Comparison of ENCODE assay signal across 8 cellular contexts in the genomic region with DNA sequence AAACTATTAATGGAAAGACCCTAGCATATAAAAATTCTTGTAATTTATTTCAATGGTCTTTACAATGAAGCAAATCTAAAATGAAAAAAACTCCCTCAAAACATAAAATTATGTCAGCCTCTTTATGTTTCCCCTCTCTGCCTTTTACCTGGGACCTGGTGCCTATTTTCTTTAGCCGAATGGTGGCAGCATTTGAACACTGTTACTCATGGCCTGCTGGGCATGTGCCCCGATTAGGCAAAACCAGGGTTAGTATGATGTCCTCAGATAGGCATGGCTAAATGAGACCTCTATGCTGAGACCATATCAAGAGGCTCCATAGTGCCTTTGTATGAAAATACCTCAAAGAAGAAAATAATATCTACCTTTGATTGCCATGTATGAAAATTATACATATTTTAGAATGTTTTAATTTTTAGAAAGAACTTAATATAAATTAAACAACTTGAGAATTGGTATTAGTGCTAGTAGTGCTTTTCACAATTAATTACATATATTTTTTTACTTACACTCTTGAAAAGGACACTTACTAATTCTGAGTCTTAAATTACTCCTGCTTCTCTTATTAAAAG. TPM values are rescaled to one million over a fixed set of nuclear protein-coding genes. Genes with fewer than 3 reads are reported as not detected.
A peak's percentile ranks its signal among the peaks of the same experiment; 100 is the strongest.
DNase-seq lines count a peak whose midpoint lies in the region; ATAC-seq and TF ChIP-seq lines count a peak whose summit lies in the region.

No MANE protein-coding gene starts in this region.

- no peak overlapping the region for H3K27ac Mint-ChIP-seq in neural crest cell (ENCODE audit: unreplicated experiment)

- H3K36me3 ChIP-seq in left ventricle myocardium inferior: no peaks in the 10 kb centered on the region

- no peak for DNase-seq in left ventricle myocardium inferior
- DNase-seq in left ventricle myocardium superior: no peak
- peak; percentile 23 for DNase-seq in NCI-H226
- DNase-seq in astrocyte of the spinal cord (ENCODE audit: low read depth, low spot score): peak; percentile 34
- no peak for DNase-seq in neural crest cell (ENCODE audit: low read depth, low spot score)
- no peak for DNase-seq in KG1 (lab: John Stamatoyannopoulos, UW)

- no peaks in the 10 kb centered on the region for H3K36me3 Mint-ChIP-seq in neural crest cell (ENCODE audit: low read depth)

- in situ Hi-C loops in astrocyte of the spinal cord (cut with HindIII; ENCODE audit: low sequenced_read_pairs): no loop called here

- H3K4me1 Mint-ChIP-seq in neural crest cell: no peaks in the 10 kb centered on the region

- H3K9me3 ChIP-seq in left ventricle myocardium inferior (replicated peaks): no peaks in the 10 kb centered on the region

- ATAC-seq in left ventricle myocardium superior (no peak), HG02759 (IDR thresholded peaks at IDR 0.05; ENCODE audit: unreplicated experiment) (peak; percentile 57), GM19395 (IDR thresholded peaks at IDR 0.05; ENCODE audit: unreplicated experiment) (no peak)

- H3K27me3 Mint-ChIP-seq in neural crest cell (ENCODE audit: low read depth): no peaks in the 10 kb centered on the region

- H3K4me3 Mint-ChIP-seq in neural crest cell: no peak overlapping the region

- no peak overlapping the region for H3K27ac ChIP-seq in left ventricle myocardium inferior (replicated peaks)

- TF ChIP-seq CTCF in left ventricle myocardium inferior (IDR thresholded peaks at IDR 0.05; ENCODE audit: borderline replicate concordance) (peak; percentile 31), astrocyte of the spinal cord (IDR thresholded peaks at IDR 0.05; ENCODE audit: low read depth, low read length) (peak; percentile 51), neural crest cell (conservative IDR thresholded peaks at IDR 0.05) (peak; percentile 55)

- intact Hi-C loops in left ventricle myocardium inferior (cut with micrococcal nuclease) (no loop called here), left ventricle myocardium superior (cut with micrococcal nuclease) (no loop called here)

- peaks cover 8% of the 10 kb centered on the region for H3K27me3 ChIP-seq in left ventricle myocardium inferior (ENCODE audit: low read depth)

- H3K4me3 ChIP-seq in left ventricle myocardium inferior (no peak overlapping the region), astrocyte of the spinal cord (ENCODE audit: low read depth, low read length) (no peak overlapping the region)

- H3K4me1 ChIP-seq in left ventricle myocardium inferior: no peaks in the 10 kb centered on the region

- H3K9me3 Mint-ChIP-seq in neural crest cell: no peaks in the 10 kb centered on the region

RNA-seq across cellular contexts. Expression of gene C6orf58, which starts 22.5 kb away (rescaled TPM):
- total RNA-seq in left ventricle myocardium inferior: not detected
- not detected for total RNA-seq in left ventricle myocardium superior
- 0.82 TPM in 1 of 2 replicates, not detected in the other for total RNA-seq in neural crest cell

Comparison
In these comparisons a context has a peak if more than half of its experiments do, and no peak if none do; other contexts are left out.
1. DNase-seq: peak in NCI-H226 (single experiment) and astrocyte of the spinal cord (single experiment); none in left ventricle myocardium inferior (single experiment), left ventricle myocardium superior (single experiment), neural crest cell (single experiment) and KG1 (single experiment).
2. Peak in every context shown above with its lines, with median percentiles within 50 percentile points of each other: CTCF ChIP-seq.